29 cellular contexts compared by ENCODE assay signal in the genomic region with DNA sequence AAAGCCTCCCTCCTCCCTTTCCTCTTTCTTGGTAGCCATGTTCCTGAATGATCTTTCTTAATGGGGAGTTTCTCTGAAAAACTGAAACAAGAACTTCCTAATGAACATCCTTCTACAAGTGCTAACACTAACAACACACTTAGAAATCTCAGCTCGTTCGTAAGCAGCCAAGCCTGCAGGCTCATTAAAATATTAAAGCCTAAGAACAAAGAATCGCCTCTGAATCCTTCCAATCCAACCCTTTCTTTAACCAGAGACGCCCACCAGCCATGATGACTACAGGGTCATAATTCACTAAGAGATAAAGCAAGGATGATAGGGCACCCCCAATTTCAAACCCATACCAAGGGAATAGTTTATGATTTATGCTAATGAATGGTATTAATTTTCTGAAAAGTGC. TPM values are rescaled to one million over a fixed set of nuclear protein-coding genes. Genes with fewer than 3 reads are reported as not detected.
DNase-seq lines count a peak whose midpoint lies in the region; ATAC-seq and TF ChIP-seq lines count a peak whose summit lies in the region.
"Had no signal": no experiment of that assay in that cellular context is flagged by ENCODE, and none has a peak within 500 bp of the region (broad histone marks: within the 10 kb centered on the region; RNA-seq: fewer than 3 reads in every experiment).

No MANE protein-coding gene starts in this region.

- TF ChIP-seq RAD21 in HCT116 (IDR thresholded peaks at IDR 0.05; ENCODE audit: low read depth), result no peak

- H3K9me3 ChIP-seq in HCT116 (ENCODE audit: control insufficient read depth in 1 of 2, insufficient read depth in 1 of 2, low read depth in 1 of 2, low read length in 2 of 2) (no peaks in the 10 kb centered on the region), neural progenitor cell (ENCODE audit: low read depth) (no peaks in the 10 kb centered on the region), GM23248 (ENCODE audit: low read depth) (no peaks in the 10 kb centered on the region)
- H3K9me3 ChIP-seq: BLaER1, Caco-2, esophagus muscularis mucosa, right lobe of liver, vagina had no signal

- peak overlapping the region; percentile 61 for H3K27ac Mint-ChIP-seq in neural progenitor cell
- H3K27ac Mint-ChIP-seq: naive thymus-derived CD8-positive, alpha-beta T cell had no signal

- H3K27me3 ChIP-seq in HCT116 (ENCODE audit: insufficient read depth, low read length) (no peaks in the 10 kb centered on the region), neural progenitor cell (no peaks in the 10 kb centered on the region), GM23248 (replicated peaks; ENCODE audit: insufficient read depth) (no peaks in the 10 kb centered on the region)
- H3K27me3 ChIP-seq: BLaER1, esophagus muscularis mucosa, right lobe of liver, vagina had no signal

- H3K4me3 ChIP-seq in HCT116 (replicated peaks in 1 of 2; ENCODE audit: low read depth in 1 of 2, low read length in 2 of 2), result no peak overlapping the region
- H3K4me3 ChIP-seq in fibroblast of villous mesenchyme (ENCODE audit: low read depth, low read length), result no peak overlapping the region
- peak overlapping the region; percentile 7 for H3K4me3 ChIP-seq in neural progenitor cell
- no peak overlapping the region for H3K4me3 ChIP-seq in GM23248
- H3K4me3 ChIP-seq: BLaER1, esophagus muscularis mucosa, right lobe of liver, vagina had no signal

- peaks cover 17 to 32% of the 10 kb centered on the region in 2 experiments for H3K4me1 ChIP-seq in HCT116 (ENCODE audit: control insufficient read depth in 1 of 2, insufficient read depth in 2 of 2, low read length in 2 of 2)
- peaks cover 57% of the 10 kb centered on the region for H3K4me1 ChIP-seq in neural progenitor cell
- 0 out of 2 replicates have a peak, but pooled peaks cover 3% of the 10 kb centered on the region for H3K4me1 ChIP-seq in GM23248 (ENCODE audit: insufficient read depth)
- H3K4me1 ChIP-seq: parathyroid adenoma, right lobe of liver had no signal

- no peak overlapping the region for H2AFZ ChIP-seq in HCT116 (ENCODE audit: low read depth, low read length, poor library complexity, severe bottlenecking)
- H2AFZ ChIP-seq in neural progenitor cell (replicated peaks), result no peak overlapping the region
- H2AFZ ChIP-seq in GM23248, result no peak overlapping the region
- H2AFZ ChIP-seq: parathyroid adenoma had no signal

- peaks cover 5 to 10% of the 10 kb centered on the region in 2 experiments; a peak in 1 of 4 replicates for H3K36me3 ChIP-seq in HCT116 (ENCODE audit: control insufficient read depth in 1 of 2, insufficient read depth in 2 of 2, low read length in 2 of 2)
- H3K36me3 ChIP-seq in neural progenitor cell, result peaks cover 18% of the 10 kb centered on the region
- H3K36me3 ChIP-seq in GM23248 (ENCODE audit: low read depth), result no peaks in the 10 kb centered on the region
- H3K36me3 ChIP-seq: right lobe of liver had no signal

- H3K9me2 ChIP-seq in HCT116 (ENCODE audit: insufficient read depth), result no peaks in the 10 kb centered on the region
- H3K9me2 ChIP-seq in GM23248 (ENCODE audit: insufficient read depth), result no peaks in the 10 kb centered on the region

- H3K36me3 Mint-ChIP-seq in neural progenitor cell, result peaks cover 73% of the 10 kb centered on the region
- H3K36me3 Mint-ChIP-seq: naive thymus-derived CD8-positive, alpha-beta T cell had no signal

- 81 to 89% methylated on average over 4 of the region's 4 CpGs for WGBS in GM23248 (ENCODE audit: low coverage in 1 of 2, low lambda C conversion rate in 2 of 2, missing lambda C conversion rate in 2 of 2), 2 experiments

- H3K9ac ChIP-seq in HCT116 (ENCODE audit: low read length) (no peak overlapping the region), neural progenitor cell (no peak overlapping the region), GM23248 (no peak overlapping the region)
- H3K9ac ChIP-seq: BLaER1, KMS-11, parathyroid adenoma had no signal

- RAD21 ChIA-PET in HCT116 (lab: Charles Lee; ENCODE audit: low non-redundant PET in 1 of 2, low total read pairs in 2 of 2, uncharacterized antibody in 2 of 2, unreplicated experiment in 2 of 2), result no interaction called here

- TF ChIP-seq POLR2A in HCT116 (IDR thresholded peaks at IDR 0.05; ENCODE audit: borderline replicate concordance, extremely low read depth, insufficient read depth, insufficient read length), result no peak

- no peaks in the 10 kb centered on the region for H4K20me1 ChIP-seq in HCT116 (ENCODE audit: insufficient read depth)
- H4K20me1 ChIP-seq in neural progenitor cell (ENCODE audit: low read depth), result peaks cover 100% of the 10 kb centered on the region
- H4K20me1 ChIP-seq in GM23248 (ENCODE audit: insufficient read depth), result no peaks in the 10 kb centered on the region

- DNase-seq in HCT116 (ENCODE audit: low read depth, low spot score) (no peak), astrocyte of the hippocampus (ENCODE audit: low read depth, low spot score) (peak; percentile 50), fibroblast of villous mesenchyme (ENCODE audit: low read depth) (peak; percentile 36), neural progenitor cell (ENCODE audit: low spot score) (peak; percentile 35), posterior vena cava (ENCODE audit: low spot score) (no peak), GM23248 (no peak), NCI-H226 (no peak), NK-92 (lab: John Stamatoyannopoulos, UW; ENCODE audit: unreplicated experiment) (no peak)
- DNase-seq: activated CD4-positive, alpha-beta T cell treated with anti-CD3 and anti-CD28 coated beads for 1 hour; activated naive CD4-positive, alpha-beta T cell treated with Interleukin-2 at 50 U/mL for 16 hours; activated T-cell treated with anti-CD3 and anti-CD28 coated beads, Interleukin-2, amount 50 U/mL, for 1 hour; amniotic stem cell; Caco-2; effector CD8-positive, alpha-beta T cell; H7; left cardiac atrium; mesendoderm; naive thymus-derived CD8-positive, alpha-beta T cell; NCI-H187; NCI-H345; NCI-H774; OCI-M1; right lobe of liver; SHP77 had no signal

- H3F3A ChIP-seq in neural progenitor cell (ENCODE audit: low read depth) (peaks cover 8% of the 10 kb centered on the region), GM23248 (ENCODE audit: insufficient read depth) (no peaks in the 10 kb centered on the region)

- CTCF ChIA-PET in HCT116 (lab: Charles Lee), result no interaction called here

- peaks cover 46% of the 10 kb centered on the region for H3K4me1 Mint-ChIP-seq in neural progenitor cell
- H3K4me1 Mint-ChIP-seq: naive thymus-derived CD8-positive, alpha-beta T cell had no signal

- POLR2A ChIA-PET in HCT116 (lab: Charles Lee), result no interaction called here

- TF ChIP-seq CTCF in HCT116 (IDR thresholded peaks at IDR 0.05 in 2 of 3, conservative IDR thresholded peaks at IDR 0.05 in 1 of 3; ENCODE audit: borderline replicate concordance in 1 of 3, insufficient read depth in 1 of 3, low read depth in 2 of 3, low read length in 2 of 3) (no peak), fibroblast of villous mesenchyme (IDR thresholded peaks at IDR 0.05; ENCODE audit: insufficient read depth, low read depth, low read length) (no peak), neural progenitor cell (IDR thresholded peaks at IDR 0.05) (no peak)

- H3K79me2 ChIP-seq in HCT116 (ENCODE audit: insufficient read depth, low read length) (peaks cover 92% of the 10 kb centered on the region), neural progenitor cell (ENCODE audit: low read depth) (peaks cover 100% of the 10 kb centered on the region), GM23248 (ENCODE audit: insufficient read depth) (no peaks in the 10 kb centered on the region)
- H3K79me2 ChIP-seq: parathyroid adenoma had no signal

- H3K4me2 ChIP-seq in HCT116 (ENCODE audit: low read length) (peak overlapping the region; percentile 49), neural progenitor cell (peak overlapping the region; percentile 56), GM23248 (ENCODE audit: unreplicated experiment) (no peak overlapping the region)
- H3K4me2 ChIP-seq: BLaER1, KMS-11 had no signal

- H3K27ac ChIP-seq in HCT116 (ENCODE audit: low read depth, low read length), result no peak overlapping the region
- peak overlapping the region; percentile 24 for H3K27ac ChIP-seq in neural progenitor cell
- no peak overlapping the region for H3K27ac ChIP-seq in GM23248
- H3K27ac ChIP-seq: BLaER1, KMS-11, parathyroid adenoma, right lobe of liver, vagina had no signal

- in situ Hi-C loops in GM23248 (cut with MboI), result no loop called here

- H3K27me3 Mint-ChIP-seq in neural progenitor cell (ENCODE audit: insufficient read depth, low read depth), result peaks cover 3% of the 10 kb centered on the region

- no TSS peak for BruUV-seq in HCT116 (replicated peaks; lab: Mats Ljungman, UMichigan)

- H3K4me3 Mint-ChIP-seq in neural progenitor cell, result no peak overlapping the region
- H3K4me3 Mint-ChIP-seq: naive thymus-derived CD8-positive, alpha-beta T cell had no signal

- intact Hi-C loops in HCT116 (cut with micrococcal nuclease), result no loop called here
- intact Hi-C loops in posterior vena cava (cut with DNase I), result no loop called here

- H3K9me3 Mint-ChIP-seq in neural progenitor cell, result peaks cover 8% of the 10 kb centered on the region
- H3K9me3 Mint-ChIP-seq: naive thymus-derived CD8-positive, alpha-beta T cell had no signal

- ATAC-seq in HCT116, result no peak
- ATAC-seq: left cardiac atrium; naive thymus-derived CD8-positive, alpha-beta T cell; right lobe of liver had no signal

TF ChIP-seq in HCT116, 20 proteins besides CTCF, POLR2A, EP300 and RAD21 (continues in another document):
- TF ChIP-seq, protein P1, sequence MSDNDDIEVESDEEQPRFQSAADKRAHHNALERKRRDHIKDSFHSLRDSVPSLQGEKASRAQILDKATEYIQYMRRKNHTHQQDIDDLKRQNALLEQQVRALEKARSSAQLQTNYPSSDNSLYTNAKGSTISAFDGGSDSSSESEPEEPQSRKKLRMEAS (IDR thresholded peaks at IDR 0.05), result no peak
- no peak for TF ChIP-seq ZFX (IDR thresholded peaks at IDR 0.05)
- TF ChIP-seq EZH2 (IDR thresholded peaks at IDR 0.05), result no peak
- no peak for TF ChIP-seq EGR1 (IDR thresholded peaks at IDR 0.05; ENCODE audit: low read depth)
- no peak for TF ChIP-seq EZH2phosphoT487 (IDR thresholded peaks at IDR 0.05; ENCODE audit: borderline replicate concordance)
- TF ChIP-seq POLR2AphosphoS5 (IDR thresholded peaks at IDR 0.05; ENCODE audit: low read depth, low read length), result no peak

RNA-seq across cellular contexts. Expression of gene EFNB2, which starts 21.9 kb away (rescaled TPM):
- total RNA-seq in HCT116 (2021; ENCODE audit: unreplicated experiment) (30.9 TPM), fibroblast of villous mesenchyme (7.4 and 10.8 TPM in 2 replicates), neural progenitor cell (ENCODE audit: low replicate concordance) (88.7 and 101 TPM in 2 replicates), posterior vena cava (10 to 100 TPM; 15.5 to 18.2 TPM)
- polyA plus RNA-seq in HCT116 (2012), result 13.5 and 18.0 TPM in 2 replicates
- 0.43 TPM in 1 of 2 replicates, not detected in the other for total RNA-seq in GM23248 (2014; rRNA removed; shearing (Covaris generic))
- 0.05 and 0.06 TPM in 2 replicates for polyA plus RNA-seq in GM23248 (2016; fragmentation: Nextera tagmentation; extraction: Ambion mirVana)

RNA-seq across cellular contexts. Expression of gene ARGLU1, which starts 54.3 kb away (rescaled TPM):
- total RNA-seq in HCT116 (2021; ENCODE audit: unreplicated experiment), result 57.8 TPM
- 35.8 and 38.3 TPM in 2 replicates for polyA plus RNA-seq in HCT116 (2012)
- 44.1 and 51.0 TPM in 2 replicates for total RNA-seq in fibroblast of villous mesenchyme
- total RNA-seq in neural progenitor cell (ENCODE audit: low replicate concordance), result 371 and 467 TPM in 2 replicates
- total RNA-seq in posterior vena cava, result 10 to 100 TPM; 69.9 to 72.8 TPM
- 38.4 and 55.8 TPM in 2 replicates for total RNA-seq in GM23248 (2014; rRNA removed; shearing (Covaris generic))
- polyA plus RNA-seq in GM23248 (2016; fragmentation: Nextera tagmentation; extraction: Ambion mirVana), result 51.2 and 61.5 TPM in 2 replicates

Comparison
In these comparisons a context has a peak if more than half of its experiments do, and no peak if none do; other contexts are left out.
1. DNase-seq: peak in astrocyte of the hippocampus (single experiment), fibroblast of villous mesenchyme (single experiment) and neural progenitor cell (single experiment); none in HCT116 (single experiment), posterior vena cava (single experiment), GM23248 (single experiment), NCI-H226 (single experiment) and NK-92 (single experiment).